Comparison of ENCODE assay signal across 23 cellular contexts in the genomic region with DNA sequence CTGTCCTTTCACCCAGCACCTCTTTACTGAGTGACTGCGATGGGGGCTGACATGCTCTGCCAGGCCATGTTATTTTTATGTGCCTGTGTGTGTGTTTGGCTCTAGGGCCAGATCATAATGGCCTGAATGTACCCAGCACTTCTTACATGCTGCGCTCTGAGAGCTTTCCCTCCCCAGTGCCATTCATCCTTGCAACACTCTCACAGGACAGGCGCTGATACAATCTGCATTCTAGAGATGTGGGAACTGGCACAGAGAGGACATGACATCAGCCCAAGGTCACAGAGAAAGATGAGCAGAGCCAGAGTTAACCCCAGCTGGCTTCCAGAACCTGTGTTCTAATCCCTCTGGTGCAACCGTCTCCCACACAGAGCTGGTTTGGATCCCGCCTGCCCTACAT. TPM values are rescaled to one million over a fixed set of nuclear protein-coding genes. Genes with fewer than 3 reads are reported as not detected.
DNase-seq lines count a peak whose midpoint lies in the region; ATAC-seq and TF ChIP-seq lines count a peak whose summit lies in the region.
"Had no signal": no experiment of that assay in that cellular context is flagged by ENCODE, and none has a peak within 500 bp of the region (broad histone marks: within the 10 kb centered on the region; RNA-seq: fewer than 3 reads in every experiment).

No MANE protein-coding gene starts in this region.

- H4K91ac ChIP-seq in trophoblast cell (ENCODE audit: low read depth, low read length): no peak overlapping the region

- H3K79me2 ChIP-seq in trophoblast cell (ENCODE audit: control insufficient read depth, insufficient read depth, low read length, poor library complexity): no peaks in the 10 kb centered on the region

- H3K9ac ChIP-seq in trophoblast cell (ENCODE audit: low read length): no peak overlapping the region

- in situ Hi-C loops in G401 (cut with HindIII; ENCODE audit: low sequenced_read_pairs): no loop called here

- peaks cover under 1% of the 10 kb centered on the region for H3K27me3 Mint-ChIP-seq in brain
- peaks cover 0 to 1% of the 10 kb centered on the region in 2 donors for H3K27me3 Mint-ChIP-seq in T-cell
- H3K27me3 Mint-ChIP-seq: activated T-cell treated with anti-CD3 and anti-CD28 coated beads, Interleukin-2, amount 50 U/mL, for 24 hours had no signal

- CTCF ChIA-PET in T-cell (lab: Charles Lee): no interaction called here

- H3K23ac ChIP-seq in trophoblast cell (ENCODE audit: low read length): no peak overlapping the region

- H3K36me3 Mint-ChIP-seq in brain (peaks cover 28% of the 10 kb centered on the region), T-cell (no peaks in the 10 kb centered on the region)
- H3K36me3 Mint-ChIP-seq: CD4-positive, alpha-beta memory T cell; memory B cell had no signal

- no peak overlapping the region for H4K12ac ChIP-seq in trophoblast cell (ENCODE audit: low read depth, low read length)

- H3K79me1 ChIP-seq in trophoblast cell (ENCODE audit: low read length): peaks cover 8% of the 10 kb centered on the region

- H2AK5ac ChIP-seq in trophoblast cell (ENCODE audit: low read length): no peak overlapping the region

- H3K4ac ChIP-seq in trophoblast cell (ENCODE audit: low read depth, low read length): no peak overlapping the region

- no peaks in the 10 kb centered on the region for H3K36me3 ChIP-seq in left ventricle myocardium inferior
- peaks cover 3 to 11% of the 10 kb centered on the region in 2 experiments for H3K36me3 ChIP-seq in trophoblast cell (ENCODE audit: control insufficient read depth in 1 of 2, insufficient read depth in 2 of 2, low read length in 2 of 2)

- intact Hi-C loops in left ventricle myocardium inferior (cut with micrococcal nuclease): no loop called here

- H3K9me3 Mint-ChIP-seq in brain (no peaks in the 10 kb centered on the region), T-cell (no peaks in the 10 kb centered on the region)
- H3K9me3 Mint-ChIP-seq: activated T-cell treated with anti-CD3 and anti-CD28 coated beads, Interleukin-2, amount 50 U/mL, for 24 hours; CD4-positive, alpha-beta memory T cell; memory B cell; nephron had no signal

- no peak for ATAC-seq in T-cell (replicated peaks in 1 of 4)
- ATAC-seq: body of pancreas had no signal

- H3K14ac ChIP-seq in trophoblast cell (ENCODE audit: low read length): no peak overlapping the region

- H3K9me3 ChIP-seq in left ventricle myocardium inferior (replicated peaks) (no peaks in the 10 kb centered on the region), trophoblast cell (ENCODE audit: insufficient read depth, low read depth, low read length) (no peaks in the 10 kb centered on the region)
- H3K9me3 ChIP-seq: body of pancreas, SJSA1 had no signal

- DNase-seq in G401 (ENCODE audit: low spot score) (peak; percentile 64), left ventricle myocardium inferior (no peak), trophoblast cell (no peak), T-helper 2 cell (no peak), cerebellum (ENCODE audit: low spot score) (no peak), T-cell (no peak), DMS114 treated with DMSO at 0.1 percent for 48 hours (lab: John Stamatoyannopoulos, UW; ENCODE audit: unreplicated experiment) (no peak)
- DNase-seq: ACHN; activated CD4-positive, alpha-beta T cell treated with anti-CD3 and anti-CD28 coated beads, Interleukin-2, amount 50 U/mL, for 48 hours; activated naive CD4-positive, alpha-beta T cell treated with anti-CD3 and anti-CD28 coated beads, Interleukin-2, amount 50 U/mL, for 16 hours; activated T-cell treated with anti-CD3 and anti-CD28 coated beads, Interleukin-2, amount 50 U/mL, for 24 hours; body of pancreas; CD4-positive, alpha-beta memory T cell; dermis blood vessel endothelial cell; DMS79; NCI-H1694; PC-9; stimulated activated CD4-positive, alpha-beta T cell treated with anti-CD3 and anti-CD28 coated beads, Interleukin-15, amount 100 ng/mL, for 24 hours; stimulated activated naive CD4-positive, alpha-beta T cell had no signal

- H2BK12ac ChIP-seq in trophoblast cell (ENCODE audit: low read length): peak overlapping the region; percentile 19

- H3K27ac ChIP-seq in left ventricle myocardium inferior (replicated peaks) (peak overlapping the region; percentile 84), trophoblast cell (ENCODE audit: low read depth, low read length) (no peak overlapping the region)
- H3K27ac ChIP-seq: body of pancreas, PC-9, SJSA1 had no signal

- no peak overlapping the region for H2BK5ac ChIP-seq in trophoblast cell (ENCODE audit: low read depth, low read length, poor library complexity)

- H3K4me2 ChIP-seq in trophoblast cell (ENCODE audit: low read length): no peak overlapping the region
- H3K4me2 ChIP-seq: PC-9 had no signal

- TF ChIP-seq CTCF in brain (conservative IDR thresholded peaks at IDR 0.05) (no peak), left ventricle myocardium inferior (IDR thresholded peaks at IDR 0.05; ENCODE audit: borderline replicate concordance) (no peak)

- no peak overlapping the region for H3K4me3 Mint-ChIP-seq in brain
- H3K4me3 Mint-ChIP-seq in T-cell: no peak overlapping the region
- H3K4me3 Mint-ChIP-seq: activated T-cell treated with anti-CD3 and anti-CD28 coated beads, Interleukin-2, amount 50 U/mL, for 24 hours; CD4-positive, alpha-beta memory T cell; memory B cell; nephron had no signal

- POLR2A ChIA-PET in T-cell (lab: Charles Lee): no interaction called here

- WGBS in trophoblast cell (ENCODE audit: extremely low coverage, insufficient coverage, insufficient read length): no CpG with 5 or more reads among the region's 5 CpGs

- H2BK120ac ChIP-seq in trophoblast cell (ENCODE audit: insufficient read depth, low read length, poor library complexity): no peak overlapping the region

- H3K4me1 ChIP-seq in left ventricle myocardium inferior (peaks cover 82% of the 10 kb centered on the region), trophoblast cell (ENCODE audit: control insufficient read depth in 1 of 2, insufficient read depth in 2 of 2, low read length in 2 of 2) (peaks cover 22 to 33% of the 10 kb centered on the region in 2 experiments)

- H3K18ac ChIP-seq in trophoblast cell (ENCODE audit: low read length): peak overlapping the region; percentile 16

- H4K8ac ChIP-seq in trophoblast cell (ENCODE audit: low read depth, low read length): no peak overlapping the region

- H3K27me3 ChIP-seq in left ventricle myocardium inferior (ENCODE audit: low read depth) (no peaks in the 10 kb centered on the region), trophoblast cell (ENCODE audit: insufficient read depth, low read length) (no peaks in the 10 kb centered on the region)
- H3K27me3 ChIP-seq: body of pancreas, SJSA1 had no signal

- H2AFZ ChIP-seq in trophoblast cell (ENCODE audit: insufficient read depth, low read length, poor library complexity): no peak overlapping the region
- H2AFZ ChIP-seq: PC-9 had no signal

- H3K4me1 Mint-ChIP-seq in brain (peaks cover 24% of the 10 kb centered on the region), T-cell (no peaks in the 10 kb centered on the region)
- H3K4me1 Mint-ChIP-seq: CD4-positive, alpha-beta memory T cell; memory B cell had no signal

- peak overlapping the region in 3 of 5 experiments; percentile 10 to 59 (median 40) for H3K27ac Mint-ChIP-seq in brain
- H3K27ac Mint-ChIP-seq in T-cell: no peak overlapping the region
- H3K27ac Mint-ChIP-seq: activated T-cell treated with anti-CD3 and anti-CD28 coated beads, Interleukin-2, amount 50 U/mL, for 24 hours; CD4-positive, alpha-beta memory T cell; memory B cell had no signal

- no peak overlapping the region for H3K4me3 ChIP-seq in left ventricle myocardium inferior
- H3K4me3 ChIP-seq in trophoblast cell (ENCODE audit: low read depth, low read length): no peak overlapping the region
- H3K4me3 ChIP-seq: body of pancreas, PC-9, SJSA1 had no signal

RNA-seq across cellular contexts. Expression of a gene that starts 54.5 kb away (rescaled TPM):
- 16.4 and 19.6 TPM in 2 replicates for total RNA-seq in G401 (2014; rRNA removed; shearing (Covaris generic))
- 16.2 TPM for polyA plus RNA-seq in brain (ENCODE audit: insufficient read depth, low read depth, low replicate concordance)
- total RNA-seq in left ventricle myocardium inferior (59.1 TPM), cerebellum (33.8 TPM), T-cell (under 1 TPM in 3 of 5 donors, not detected in 2; 0.12 to 0.30 (median 0.22) TPM)
- 9.9 TPM in 2 replicates for polyA plus RNA-seq in trophoblast cell (2013)
- polyA plus RNA-seq: CD4-positive, alpha-beta memory T cell had no signal

Comparison
In these comparisons a context has a peak if more than half of its experiments do, and no peak if none do; other contexts are left out.
1. H3K27ac Mint-ChIP-seq: peak in brain (3 of 5); none in T-cell (0 of 2).
2. RNA of a gene that starts 54.5 kb away (total RNA-seq): 59.1 TPM in left ventricle myocardium inferior (single experiment), 33.8 TPM in cerebellum (single experiment) and 16.4 to 19.6 TPM in G401; 0.12 to 0.30 TPM in T-cell; every median in the first group is over 10 times any median in the second.